ENCODE assay signal across 8 cellular contexts in genomic region chr6:27582928-27583725, GRCh38.
A peak's percentile ranks its signal among the peaks of the same experiment; 100 is the strongest.
DNase-seq lines count a peak whose midpoint lies in the region; ATAC-seq, FAIRE-seq and TF ChIP-seq lines count a peak whose summit lies in the region.

No MANE protein-coding gene starts in this region.

- intact Hi-C loops in activated CD4-positive, alpha-beta memory T cell treated with anti-CD3 and anti-CD28 coated beads for 36 hours (cut with micrococcal nuclease), result no loop called here

- POLR2A ChIA-PET in activated CD4-positive, alpha-beta memory T cell treated with anti-CD3 and anti-CD28 coated beads for 36 hours (lab: Charles Lee), result no interaction called here

- peaks cover 78% of the 10 kb centered on the region for H3K27me3 Mint-ChIP-seq in activated CD4-positive, alpha-beta memory T cell treated with anti-CD3 and anti-CD28 coated beads for 36 hours

- FAIRE-seq in frontal cortex (lab: Jason Lieb, UNC), result no peak

- ATAC-seq in HG03460 (IDR thresholded peaks at IDR 0.05; ENCODE audit: unreplicated experiment), result no peak
- no peak for ATAC-seq in left lobe of liver

- H3K36me3 ChIP-seq in GM06990 (ENCODE audit: control insufficient read depth, insufficient read depth, low read length) (no peaks in the 10 kb centered on the region), MG63 (no peaks in the 10 kb centered on the region), iPS-15b (ENCODE audit: control insufficient read depth, insufficient read depth, low read length) (no peaks in the 10 kb centered on the region)

- H3K4me3 Mint-ChIP-seq in activated CD4-positive, alpha-beta memory T cell treated with anti-CD3 and anti-CD28 coated beads for 36 hours, result peak overlapping the region; percentile 45

- H3K36me3 Mint-ChIP-seq in activated CD4-positive, alpha-beta memory T cell treated with anti-CD3 and anti-CD28 coated beads for 36 hours, result peaks cover 3% of the 10 kb centered on the region

- no peak for TF ChIP-seq CTCF in GM06990 (IDR thresholded peaks at IDR 0.05; ENCODE audit: insufficient read depth, low read length, poor library complexity, severe bottlenecking)

- peak overlapping the region; percentile 77 for H3K27ac Mint-ChIP-seq in activated CD4-positive, alpha-beta memory T cell treated with anti-CD3 and anti-CD28 coated beads for 36 hours

- H3K27me3 ChIP-seq in GM06990 (replicated peaks; ENCODE audit: control insufficient read depth, insufficient read depth, low read length) (no peaks in the 10 kb centered on the region), MG63 (peaks cover 3% of the 10 kb centered on the region), iPS-15b (ENCODE audit: control insufficient read depth, insufficient read depth, low read length) (no peaks in the 10 kb centered on the region)

- H3K4me3 ChIP-seq in GM06990 (replicated peaks; ENCODE audit: low read depth, low read length) (no peak overlapping the region), MG63 (peak overlapping the region; percentile 36), iPS-15b (ENCODE audit: low read depth, low read length) (peak overlapping the region; percentile 76)

- DNase-seq in GM06990 (ENCODE audit: extremely low read depth, insufficient read length) (peak; percentile 84), MG63 (peak; percentile 90), frontal cortex (ENCODE audit: low spot score in 2 of 2) (no peak), left lobe of liver (ENCODE audit: low spot score) (no peak), NCI-H345 (lab: John Stamatoyannopoulos, UW) (no peak)
- DNase-seq in activated CD4-positive, alpha-beta memory T cell treated with anti-CD3 and anti-CD28 coated beads for 36 hours, result peak; percentile 63

- H3K9ac ChIP-seq in iPS-15b (ENCODE audit: low read depth, low read length), result peak overlapping the region; percentile 0

- H3K9me3 ChIP-seq in MG63 (no peaks in the 10 kb centered on the region), iPS-15b (ENCODE audit: control insufficient read depth, insufficient read depth, low read length) (no peaks in the 10 kb centered on the region)

- CTCF ChIA-PET in activated CD4-positive, alpha-beta memory T cell treated with anti-CD3 and anti-CD28 coated beads for 36 hours (lab: Charles Lee), result no interaction called here

- no peaks in the 10 kb centered on the region for H3K4me1 ChIP-seq in iPS-15b (ENCODE audit: control insufficient read depth, insufficient read depth, low read length)

- H3K4me1 Mint-ChIP-seq in activated CD4-positive, alpha-beta memory T cell treated with anti-CD3 and anti-CD28 coated beads for 36 hours (ENCODE audit: low read depth), result no peaks in the 10 kb centered on the region

- peaks cover 3% of the 10 kb centered on the region for H3K9me3 Mint-ChIP-seq in activated CD4-positive, alpha-beta memory T cell treated with anti-CD3 and anti-CD28 coated beads for 36 hours

Comparison
In these comparisons a context has a peak if more than half of its experiments do, and no peak if none do; other contexts are left out.
1. DNase-seq: peak in GM06990 (single experiment), MG63 (single experiment) and activated CD4-positive, alpha-beta memory T cell treated with anti-CD3 and anti-CD28 coated beads for 36 hours (single experiment); none in frontal cortex (0 of 2), left lobe of liver (single experiment) and NCI-H345 (single experiment).